Comparison of ENCODE assay signal across 30 cellular contexts in the genomic region with DNA sequence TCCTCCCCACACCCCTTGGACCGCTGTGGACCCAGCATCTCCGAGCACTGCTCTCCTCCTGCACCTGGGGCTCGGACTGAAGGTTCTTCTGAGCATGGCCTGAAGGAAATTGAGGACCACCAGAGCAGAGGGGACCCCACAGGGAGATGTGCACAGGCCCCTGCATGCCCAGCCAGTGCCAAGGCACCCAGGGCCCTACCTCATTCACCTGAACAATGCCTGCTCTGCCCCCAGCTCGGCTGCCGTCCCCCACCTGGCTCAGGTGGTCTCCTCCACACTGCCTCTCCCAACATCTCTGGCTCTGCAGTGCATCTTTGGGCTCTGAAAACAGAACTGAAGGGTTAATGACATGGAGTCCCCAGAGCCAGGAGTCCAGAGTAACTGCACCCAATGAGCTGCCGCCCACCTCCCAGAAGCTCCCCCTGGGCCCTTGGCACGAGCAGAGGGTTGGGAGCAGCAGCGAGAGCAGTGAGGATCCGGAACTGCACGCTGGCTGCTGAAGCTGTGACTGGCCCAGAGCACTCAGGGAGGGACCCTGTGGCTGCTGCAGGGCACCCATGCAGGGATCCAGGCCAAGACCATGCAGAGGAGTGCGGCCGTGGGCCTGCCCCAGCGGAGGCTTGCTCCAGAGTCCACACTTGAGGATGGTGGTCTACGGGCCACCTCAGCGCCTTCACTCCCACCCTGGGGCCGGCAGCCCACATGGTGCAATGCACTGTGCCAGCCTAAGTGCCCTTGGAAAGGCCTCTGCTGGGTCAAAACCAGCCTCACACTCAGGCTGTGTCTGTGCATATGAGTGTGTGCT.
"Had no signal": no experiment of that assay in that cellular context is flagged by ENCODE, and none has a peak within 500 bp of the region (broad histone marks: within the 10 kb centered on the region; RNA-seq: fewer than 3 reads in every experiment).

No MANE protein-coding gene starts in this region.

- ATAC-seq: activated T-cell treated with anti-CD3 and anti-CD28 coated beads, Interleukin-2, amount 50 U/mL, for 72 hours; K562; Panc1; Right ventricle myocardium inferior; T-cell had no signal

- H3K4me3 ChIP-seq: adrenal gland, K562, SK-N-MC had no signal

- H3K36me3 ChIP-seq: adrenal gland had no signal

- DNase-seq: activated CD4-positive, alpha-beta memory T cell treated with anti-CD3 and anti-CD28 coated beads for 36 hours; activated CD4-positive, alpha-beta T cell treated with anti-CD3 and anti-CD28 coated beads, Interleukin-2, amount 10 ng/mL, durations not matched to agents 7 days and 5 days; activated CD4-positive, CD25-positive, alpha-beta regulatory T cell; activated CD8-positive, alpha-beta memory T cell treated with anti-CD3 and anti-CD28 coated beads, Interleukin-2, amount 50 U/mL, for 4 hours; activated gamma-delta T cell treated with Interleukin-2 at 50 U/mL for 16 hours; activated naive CD4-positive, alpha-beta T cell treated with anti-CD3 and anti-CD28 coated beads, Interleukin-2, amount 10 ng/mL, durations not matched to agents 7 days and 5 days; activated naive CD8-positive, alpha-beta T cell treated with anti-CD3 and anti-CD28 coated beads for 36 hours; activated T-cell treated with anti-CD3 and anti-CD28 coated beads, Interleukin-2, amount 50 U/mL, for 72 hours; adrenal gland; anterior cingulate cortex; Karpas-422; MM.1S; NCI-H1105 treated with DMSO at 0.1 percent for 48 hours; NCI-H1436 treated with DMSO at 0.1 percent for 48 hours; NCI-H187; NCI-H2081; NCI-H510A treated with DMSO at 0.1 percent for 48 hours; NCI-H69; NK-92 treated with Interleukin-12 subunit alpha and Interleukin-12 subunit beta, amount 100 ng/mL, for 24 hours; OCI-M1; RPMI8226; T-cell; T-helper 2 cell; T1000 had no signal

- H3K36me3 Mint-ChIP-seq: activated CD4-positive, alpha-beta memory T cell treated with anti-CD3 and anti-CD28 coated beads for 36 hours; activated naive CD4-positive, alpha-beta T cell treated with anti-CD3 and anti-CD28 coated beads, Interleukin-2, amount 10 ng/mL, durations not matched to agents 7 days and 5 days; activated naive CD8-positive, alpha-beta T cell treated with anti-CD3 and anti-CD28 coated beads for 36 hours; T-cell had no signal

- H3K4me1 ChIP-seq: adrenal gland had no signal

- H3K27me3 ChIP-seq: adrenal gland had no signal

- H3K9me3 Mint-ChIP-seq: activated naive CD4-positive, alpha-beta T cell treated with anti-CD3 and anti-CD28 coated beads, Interleukin-2, amount 10 ng/mL, durations not matched to agents 7 days and 5 days had no signal

- H3K4me1 Mint-ChIP-seq: activated CD4-positive, alpha-beta T cell treated with anti-CD3 and anti-CD28 coated beads, Interleukin-2, amount 10 ng/mL, durations not matched to agents 7 days and 5 days; activated naive CD4-positive, alpha-beta T cell treated with anti-CD3 and anti-CD28 coated beads, Interleukin-2, amount 10 ng/mL, durations not matched to agents 7 days and 5 days; activated naive CD8-positive, alpha-beta T cell treated with anti-CD3 and anti-CD28 coated beads for 36 hours; T-cell had no signal

- H3K9me3 ChIP-seq: adrenal gland had no signal

- H3K27ac Mint-ChIP-seq: activated CD4-positive, alpha-beta memory T cell treated with anti-CD3 and anti-CD28 coated beads for 36 hours; activated CD4-positive, alpha-beta T cell treated with anti-CD3 and anti-CD28 coated beads, Interleukin-2, amount 10 ng/mL, durations not matched to agents 7 days and 5 days; activated naive CD4-positive, alpha-beta T cell treated with anti-CD3 and anti-CD28 coated beads, Interleukin-2, amount 10 ng/mL, durations not matched to agents 7 days and 5 days; activated naive CD8-positive, alpha-beta T cell treated with anti-CD3 and anti-CD28 coated beads for 36 hours; activated T-cell treated with anti-CD3 and anti-CD28 coated beads, Interleukin-2, amount 50 U/mL, for 72 hours; activated T-helper 2 cell treated with anti-CD3 and anti-CD28 coated beads, Interferon-gamma antibody, Interleukin-2, Interleukin-4, amounts not matched to agents 10 μg/mL and 5 μg/mL and 100 μg/mL, durations not matched to agents 14 hours and 24 hours and 36 hours; T-cell had no signal

- H3K27ac ChIP-seq: adrenal gland, SK-N-MC, VCaP had no signal

- H3K4me3 Mint-ChIP-seq: activated CD4-positive, alpha-beta memory T cell treated with anti-CD3 and anti-CD28 coated beads for 36 hours; activated CD4-positive, alpha-beta T cell treated with anti-CD3 and anti-CD28 coated beads, Interleukin-2, amount 10 ng/mL, durations not matched to agents 7 days and 5 days; activated naive CD4-positive, alpha-beta T cell treated with anti-CD3 and anti-CD28 coated beads, Interleukin-2, amount 10 ng/mL, durations not matched to agents 7 days and 5 days; activated naive CD8-positive, alpha-beta T cell treated with anti-CD3 and anti-CD28 coated beads for 36 hours; activated T-cell treated with anti-CD3 and anti-CD28 coated beads, Interleukin-2, amount 50 U/mL, for 72 hours; T-cell had no signal

- H3K27me3 Mint-ChIP-seq: activated CD4-positive, alpha-beta T cell treated with anti-CD3 and anti-CD28 coated beads, Interleukin-2, amount 10 ng/mL, durations not matched to agents 7 days and 5 days; activated naive CD4-positive, alpha-beta T cell treated with anti-CD3 and anti-CD28 coated beads, Interleukin-2, amount 10 ng/mL, durations not matched to agents 7 days and 5 days had no signal
